12 cellular contexts compared by ENCODE assay signal in the genomic region with DNA sequence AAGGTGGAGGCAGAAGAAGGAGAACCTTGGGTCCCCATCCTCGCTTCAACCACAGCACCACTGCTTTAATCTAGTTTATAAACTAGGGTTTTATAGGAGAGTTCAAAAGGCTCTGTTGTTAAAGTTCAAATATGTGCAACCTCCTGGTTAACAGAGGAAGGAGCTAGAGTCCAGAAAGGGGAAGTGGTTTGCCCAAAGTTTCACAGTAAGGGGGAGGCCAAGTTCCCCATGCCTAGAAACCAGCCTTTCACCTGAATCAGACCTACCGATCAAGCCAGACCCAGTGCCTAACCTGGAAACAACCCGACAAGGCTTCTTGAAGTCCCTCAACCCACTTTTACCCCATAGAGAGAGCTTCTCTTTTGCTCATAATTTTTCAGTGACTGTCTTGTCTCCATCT.
DNase-seq lines count a peak whose midpoint lies in the region; ATAC-seq and TF ChIP-seq lines count a peak whose summit lies in the region.
"Had no signal": no experiment of that assay in that cellular context is flagged by ENCODE, and none has a peak within 500 bp of the region (broad histone marks: within the 10 kb centered on the region; RNA-seq: fewer than 3 reads in every experiment).

No MANE protein-coding gene starts in this region.

- peaks cover 56% of the 10 kb centered on the region for H3K4me1 Mint-ChIP-seq in CD14-positive monocyte
- H3K4me1 Mint-ChIP-seq: activated CD4-positive, alpha-beta T cell treated with anti-CD3 and anti-CD28 coated beads, Interleukin-2, amount 10 ng/mL, durations not matched to agents 7 days and 5 days had no signal

- intact Hi-C loops in CD14-positive monocyte (cut with micrococcal nuclease) (loop anchor here in 1 of 2 donors (5.0 kb wide), 2 partner anchors 44 to 51 kb away; no protein-coding TSS in a partner anchor), OCI-LY7 (cut with micrococcal nuclease; ENCODE audit: unreplicated experiment) (loop anchor here (2.0 kb wide), 1 partner anchor 106 kb away; a partner anchor contains a TSS)

- H4K20me1 ChIP-seq in OCI-LY7 (ENCODE audit: insufficient read depth, low read length), result no peaks in the 10 kb centered on the region

- H3K36me3 ChIP-seq in OCI-LY7 (ENCODE audit: insufficient read depth, low read length), result no peaks in the 10 kb centered on the region

- H3K9me2 ChIP-seq in OCI-LY7 (ENCODE audit: insufficient read depth, low read length), result no peaks in the 10 kb centered on the region

- peak overlapping the region; percentile 25 to 86 (median 69) for H3K27ac Mint-ChIP-seq in CD14-positive monocyte
- H3K27ac Mint-ChIP-seq: activated CD4-positive, alpha-beta T cell treated with anti-CD3 and anti-CD28 coated beads, Interleukin-2, amount 10 ng/mL, durations not matched to agents 7 days and 5 days had no signal

- no peaks in the 10 kb centered on the region for H3K79me2 ChIP-seq in OCI-LY7 (ENCODE audit: insufficient read depth, low read depth, low read length)

- no peak overlapping the region for H3K4me3 ChIP-seq in OCI-LY7 (ENCODE audit: low read depth, low read length, poor library complexity, severe bottlenecking)

- peaks cover 8 to 9% of the 10 kb centered on the region in 2 donors for H3K36me3 Mint-ChIP-seq in CD14-positive monocyte

- POLR2A ChIA-PET in OCI-LY7 (lab: Charles Lee), result interaction anchor here (0.6 kb wide), 1 partner anchor 10 kb away, joined by 3 read pairs; no protein-coding TSS in a partner anchor

- CTCF ChIA-PET in OCI-LY7 (lab: Charles Lee; ENCODE audit: unreplicated experiment), result interaction anchor here (0.6 kb wide), 1 partner anchor 104 kb away, joined by 3 read pairs; no protein-coding TSS in a partner anchor

- no peak overlapping the region for H3K27ac ChIP-seq in OCI-LY7 (ENCODE audit: low read depth, low read length, poor library complexity, severe bottlenecking)

- no peak for TF ChIP-seq POLR2A in erythroblast (IDR thresholded peaks at IDR 0.05; ENCODE audit: low read length)

- TF ChIP-seq CTCF in CD14-positive monocyte (IDR thresholded peaks at IDR 0.05) (no peak), OCI-LY7 (conservative IDR thresholded peaks at IDR 0.05; ENCODE audit: low read length) (no peak)

- H3K9me3 Mint-ChIP-seq in CD14-positive monocyte, result peaks cover 0 to 10% (median 0%) of the 10 kb centered on the region in 7 donors
- H3K9me3 Mint-ChIP-seq: activated CD4-positive, alpha-beta T cell treated with anti-CD3 and anti-CD28 coated beads, Interleukin-2, amount 10 ng/mL, durations not matched to agents 7 days and 5 days had no signal

- DNase-seq in CD14-positive monocyte (ENCODE audit: low spot score) (peak; percentile 71), OCI-LY7 (ENCODE audit: low spot score) (peak; percentile 72), HT-29 (ENCODE audit: low spot score) (no peak), NCI-H69 (lab: John Stamatoyannopoulos, UW) (no peak), erythroblast (lab: John Stamatoyannopoulos, UW) (no peak)
- no peak for DNase-seq in stimulated activated CD4-positive, alpha-beta T cell treated with anti-CD3 and anti-CD28 coated beads, Interleukin-2, amount 100 ng/mL, for 24 hours
- DNase-seq: activated CD4-positive, alpha-beta T cell treated with anti-CD3 and anti-CD28 coated beads, Interleukin-2, amount 10 ng/mL, durations not matched to agents 7 days and 5 days; central memory CD4-positive, alpha-beta T cell; NCI-H2227 treated with DMSO at 0.1 percent for 48 hours had no signal

- H3K4me2 ChIP-seq in OCI-LY7 (ENCODE audit: low read length), result peak overlapping the region; percentile 48

- H3K4me1 ChIP-seq in OCI-LY7 (ENCODE audit: insufficient read depth, low read length, poor library complexity, severe bottlenecking), result peaks cover 11% of the 10 kb centered on the region

- BruUV-seq in OCI-LY7 (replicated peaks; lab: Mats Ljungman, UMichigan), result no TSS peak

- peak overlapping the region in 1 of 2 donors; percentile 71 for H3K4me3 Mint-ChIP-seq in CD14-positive monocyte
- H3K4me3 Mint-ChIP-seq: activated CD4-positive, alpha-beta T cell treated with anti-CD3 and anti-CD28 coated beads, Interleukin-2, amount 10 ng/mL, durations not matched to agents 7 days and 5 days had no signal

- peak; percentile 72 for ATAC-seq in GM19397 (IDR thresholded peaks at IDR 0.05; ENCODE audit: unreplicated experiment)
- peak; percentile 82 for ATAC-seq in HG03066 (IDR thresholded peaks at IDR 0.05; ENCODE audit: low read depth, unreplicated experiment)
- ATAC-seq: HCT116 had no signal

- peaks cover 26 to 40% (median 33%) of the 10 kb centered on the region in 3 donors for H3K27me3 Mint-ChIP-seq in CD14-positive monocyte (ENCODE audit: low read depth in 3 of 3)

- no peak overlapping the region for H2AFZ ChIP-seq in OCI-LY7 (ENCODE audit: low read length)

- H3K9me3 ChIP-seq in OCI-LY7 (ENCODE audit: low read length), result no peaks in the 10 kb centered on the region

Comparison
In these comparisons a context has a peak if more than half of its experiments do, and no peak if none do; other contexts are left out.
1. DNase-seq: peak in CD14-positive monocyte (single experiment) and OCI-LY7 (single experiment); none in HT-29 (single experiment), stimulated activated CD4-positive, alpha-beta T cell treated with anti-CD3 and anti-CD28 coated beads, Interleukin-2, amount 100 ng/mL, for 24 hours (0 of 2), NCI-H69 (single experiment) and erythroblast (0 of 2).